In the genomic region with DNA sequence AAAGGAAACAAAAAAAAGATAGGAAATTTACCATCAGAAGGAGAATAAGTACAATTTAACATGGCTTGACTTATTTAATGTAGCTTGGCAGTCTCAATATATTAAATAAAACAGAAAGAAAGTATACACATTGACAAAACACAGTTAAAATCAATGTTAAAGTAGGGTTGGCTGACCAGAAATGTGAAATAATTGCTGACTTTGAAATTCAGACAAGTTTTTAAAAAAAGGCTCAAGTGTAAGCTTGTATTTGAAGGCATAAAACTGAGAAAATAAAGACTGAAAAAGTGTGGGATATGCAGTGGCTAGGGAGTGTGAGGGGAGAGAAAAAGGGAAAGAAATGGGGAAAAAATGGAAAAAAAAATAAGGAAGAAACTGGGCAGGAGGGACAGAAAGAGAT, we compare ENCODE assay signal across 30 cellular contexts.
"Had no signal": no experiment of that assay in that cellular context is flagged by ENCODE, and none has a peak within 500 bp of the region (broad histone marks: within the 10 kb centered on the region; RNA-seq: fewer than 3 reads in every experiment).

No MANE protein-coding gene starts in this region.

- H3K36me3 ChIP-seq: neutrophil, pancreas, spleen, suprapubic skin, tibial artery, transverse colon, upper lobe of left lung, vagina had no signal

- H3K4me1 Mint-ChIP-seq: naive B cell; naive thymus-derived CD8-positive, alpha-beta T cell; nephron progenitor cell; neural crest cell; stimulated activated memory B cell treated with anti-CD40 and anti-IgM and Interleukin-4, amounts not matched to agents 10 μg/mL and 1 μg/mL and 100 μg/mL, for 72 hours; stimulated activated naive CD8-positive, alpha-beta T cell treated with anti-CD3 and anti-CD28 coated beads, Interleukin-15, amount 100 ng/mL, for 72 hours had no signal

- H3K27me3 ChIP-seq: neutrophil, pancreas, spleen, suprapubic skin, testis, tibial artery, transverse colon, upper lobe of left lung, vagina had no signal

- H3K4me2 ChIP-seq: smooth muscle cell had no signal

- H3K36me3 Mint-ChIP-seq: naive B cell; naive thymus-derived CD8-positive, alpha-beta T cell; natural killer cell treated with Interleukin-12 subunit alpha and Interleukin-12 subunit beta and Interleukin-15 and Interleukin-18, amount 100 ng/mL, for 72 hours; stimulated activated memory B cell treated with anti-CD40 and anti-IgM and Interleukin-4, amounts not matched to agents 10 μg/mL and 1 μg/mL and 100 μg/mL, for 72 hours had no signal

- H3K9me3 Mint-ChIP-seq: naive B cell; nephron progenitor cell; stimulated activated memory B cell treated with anti-CD40 and anti-IgM and Interleukin-4, amounts not matched to agents 10 μg/mL and 1 μg/mL and 100 μg/mL, for 72 hours had no signal

- H3K4me1 ChIP-seq: pancreas, psoas muscle, spleen, testis, tibial artery, transverse colon, upper lobe of left lung, vagina had no signal

- DNase-seq: naive B cell; naive thymus-derived CD8-positive, alpha-beta T cell; nephron progenitor cell; nucleus accumbens; pancreas; psoas muscle; right cardiac atrium; spleen; stimulated activated CD4-positive, alpha-beta T cell treated with anti-CD3 and anti-CD28 coated beads, Interleukin-12 subunit alpha, Interleukin-12 subunit beta, amount 100 ng/mL, for 4 hours; stimulated activated CD4-positive, alpha-beta T cell treated with anti-CD3 and anti-CD28 coated beads, Interleukin-1b, Interleukin-23, amount 100 ng/mL, for 48 hours; stimulated activated CD4-positive, alpha-beta T cell treated with anti-CD3 and anti-CD28 coated beads, Interleukin-4, amount 100 ng/mL, for 1 hour; stimulated activated CD4-positive, alpha-beta T cell treated with anti-CD3 and anti-CD28 coated beads, Interleukin-4, amount 100 ng/mL, for 4 hours; stimulated activated CD8-positive, alpha-beta memory T cell treated with anti-CD3 and anti-CD28 coated beads, Interleukin-4, amount 100 ng/mL, for 48 hours; stimulated activated naive CD4-positive, alpha-beta T cell; stimulated activated naive CD8-positive, alpha-beta T cell treated with anti-CD3 and anti-CD28 coated beads, Interleukin-15, amount 100 ng/mL, for 72 hours; stimulated activated naive CD8-positive, alpha-beta T cell treated with anti-CD3 and anti-CD28 coated beads, Interleukin-15, Interleukin-2, amounts not matched to agents 100 U/mL and 50 U/mL, for 24 hours; substantia nigra; testis; tibial artery; transverse colon; upper lobe of left lung had no signal

- H3K27ac ChIP-seq: neutrophil, pancreas, psoas muscle, skin epidermis, spleen, suprapubic skin, testis, tibial artery, transverse colon, upper lobe of left lung, vagina had no signal

- H3K27me3 Mint-ChIP-seq: naive B cell; natural killer cell treated with Interleukin-12 subunit alpha and Interleukin-12 subunit beta and Interleukin-15 and Interleukin-18, amount 100 ng/mL, for 72 hours; stimulated activated memory B cell treated with anti-CD40 and anti-IgM and Interleukin-4, amounts not matched to agents 10 μg/mL and 1 μg/mL and 100 μg/mL, for 72 hours; stimulated activated naive CD8-positive, alpha-beta T cell treated with anti-CD3 and anti-CD28 coated beads, Interleukin-15, amount 100 ng/mL, for 72 hours had no signal

- H3K4me3 ChIP-seq: pancreas, psoas muscle, skin epidermis, smooth muscle cell, spleen, suprapubic skin, testis, tibial artery, transverse colon, upper lobe of left lung, vagina had no signal

- H3K4me3 Mint-ChIP-seq: naive B cell; naive thymus-derived CD8-positive, alpha-beta T cell; natural killer cell treated with Interleukin-12 subunit alpha and Interleukin-12 subunit beta and Interleukin-15 and Interleukin-18, amount 100 ng/mL, for 72 hours; nephron progenitor cell; neural crest cell; stimulated activated memory B cell treated with anti-CD40 and anti-IgM and Interleukin-4, amounts not matched to agents 10 μg/mL and 1 μg/mL and 100 μg/mL, for 72 hours; stimulated activated naive CD8-positive, alpha-beta T cell treated with anti-CD3 and anti-CD28 coated beads, Interleukin-15, amount 100 ng/mL, for 72 hours had no signal

- ATAC-seq: naive thymus-derived CD8-positive, alpha-beta T cell; natural killer cell treated with Interleukin-12 subunit alpha and Interleukin-12 subunit beta and Interleukin-15 and Interleukin-18, amount 100 ng/mL, for 72 hours; pancreas; psoas muscle; right cardiac atrium; sciatic nerve; stimulated activated memory B cell treated with anti-CD40 and anti-IgM and Interleukin-4, amounts not matched to agents 10 μg/mL and 1 μg/mL and 100 μg/mL, for 72 hours; stimulated activated naive CD8-positive, alpha-beta T cell treated with anti-CD3 and anti-CD28 coated beads, Interleukin-15, amount 100 ng/mL, for 72 hours; stimulated activated naive CD8-positive, alpha-beta T cell treated with anti-CD3 and anti-CD28 coated beads, Interleukin-15, Interleukin-2, amounts not matched to agents 100 U/mL and 50 U/mL, for 24 hours had no signal

- FAIRE-seq: pancreas had no signal

- H3K27ac Mint-ChIP-seq: naive thymus-derived CD8-positive, alpha-beta T cell; natural killer cell treated with Interleukin-12 subunit alpha and Interleukin-12 subunit beta and Interleukin-15 and Interleukin-18, amount 100 ng/mL, for 72 hours; nephron progenitor cell; stimulated activated memory B cell treated with anti-CD40 and anti-IgM and Interleukin-4, amounts not matched to agents 10 μg/mL and 1 μg/mL and 100 μg/mL, for 72 hours; stimulated activated naive CD8-positive, alpha-beta T cell treated with anti-CD3 and anti-CD28 coated beads, Interleukin-15, amount 100 ng/mL, for 72 hours had no signal

- H3K9me3 ChIP-seq: neutrophil, pancreas, psoas muscle, spleen, suprapubic skin, testis, tibial artery, transverse colon, upper lobe of left lung, vagina had no signal
